11 cellular contexts compared by ENCODE assay signal in genomic region chr1:107451735-107452134, GRCh38.
DNase-seq lines count a peak whose midpoint lies in the region; ATAC-seq, FAIRE-seq and TF ChIP-seq lines count a peak whose summit lies in the region.
"Had no signal": no experiment of that assay in that cellular context is flagged by ENCODE, and none has a peak within 500 bp of the region (broad histone marks: within the 10 kb centered on the region; RNA-seq: fewer than 3 reads in every experiment).

No MANE protein-coding gene starts in this region.

- FAIRE-seq in GM12892 (lab: Jason Lieb, UNC) = no peak

- TF ChIP-seq CTCF in GM12864 (IDR thresholded peaks at IDR 0.05; ENCODE audit: low read depth, low read length, missing control alignments) = no peak

- no peak for TF ChIP-seq POLR2A in GM12892 (IDR thresholded peaks at IDR 0.05; ENCODE audit: low read depth, low read length)

- peak; percentile 45 for DNase-seq in GM12864 (ENCODE audit: low read depth)
- DNase-seq in effector CD8-positive, alpha-beta T cell (lab: John Stamatoyannopoulos, UW) = no peak
- DNase-seq in GM12892 (ENCODE audit: insufficient read length) = no peak
- no peak for DNase-seq in stimulated activated naive CD4-positive, alpha-beta T cell (lab: John Stamatoyannopoulos, UW)
- no peak for DNase-seq in stimulated activated CD8-positive, alpha-beta memory T cell treated with anti-CD3 and anti-CD28 coated beads, Interleukin-4, amount 100 ng/mL, for 48 hours
- DNase-seq: effector memory CD4-positive, alpha-beta T cell; NCI-H2029; SIG-M5 had no signal

- ATAC-seq in GM19438 (IDR thresholded peaks at IDR 0.05; ENCODE audit: low read depth, unreplicated experiment) (peak; percentile 58), HG02884 (IDR thresholded peaks at IDR 0.05; ENCODE audit: unreplicated experiment) (peak; percentile 48), HG03571 (IDR thresholded peaks at IDR 0.05; ENCODE audit: unreplicated experiment) (peak; percentile 51)

- H3K4me3 ChIP-seq in GM12864 (ENCODE audit: low read depth, low read length) = peak overlapping the region; percentile 17; the same call in 1 of the 2 replicates
